ENCODE assay signal across 19 cellular contexts in genomic region chr1:54585181-54586066, GRCh38. TPM values are rescaled to one million over a fixed set of nuclear protein-coding genes. Genes with fewer than 3 reads are reported as not detected.
"Had no signal": no experiment of that assay in that cellular context is flagged by ENCODE, and none has a peak within 500 bp of the region (broad histone marks: within the 10 kb centered on the region; RNA-seq: fewer than 3 reads in every experiment).

No MANE protein-coding gene starts in this region.

- H3K27ac Mint-ChIP-seq: activated B cell treated with CpG ODN at 0.5 μM for 24 hours; activated CD4-positive, alpha-beta T cell treated with anti-CD3 and anti-CD28 coated beads, Interleukin-2, amount 10 ng/mL, durations not matched to agents 24 days and 14 days; activated naive CD4-positive, alpha-beta T cell treated with anti-CD3 and anti-CD28 coated beads, Interleukin-2, amount 10 ng/mL, durations not matched to agents 7 days and 5 days; activated T-helper 2 cell treated with anti-CD3 and anti-CD28 coated beads, Interferon-gamma antibody, Interleukin-2, Interleukin-4, amounts not matched to agents 10 μg/mL and 5 μg/mL and 100 μg/mL, durations not matched to agents 14 hours and 24 hours and 36 hours; natural killer cell treated with Interleukin-12 subunit alpha and Interleukin-12 subunit beta and Interleukin-15 and Interleukin-18, amount 100 ng/mL, for 72 hours; T-helper 1 cell treated with Interleukin-12 subunit alpha and Interleukin-12 subunit beta and Interleukin-4 antibody, amounts not matched to agents 30 μg/mL and 1 μg/mL, for 36 hours; type B pancreatic cell had no signal

- DNase-seq: activated B cell treated with CpG ODN at 0.5 μM for 24 hours; activated CD4-positive, alpha-beta T cell treated with anti-CD3 and anti-CD28 coated beads, Interleukin-2, amount 10 ng/mL, durations not matched to agents 24 days and 14 days; activated naive CD4-positive, alpha-beta T cell treated with anti-CD3 and anti-CD28 coated beads, Interleukin-2, amount 10 ng/mL, durations not matched to agents 7 days and 5 days; activated T-cell treated with anti-CD3 and anti-CD28 coated beads for 4 hours; retina; stimulated activated naive CD4-positive, alpha-beta T cell; substantia nigra had no signal

- H3K9me3 Mint-ChIP-seq: activated B cell treated with CpG ODN at 0.5 μM for 24 hours; activated CD4-positive, alpha-beta T cell treated with anti-CD3 and anti-CD28 coated beads, Interleukin-2, amount 10 ng/mL, durations not matched to agents 24 days and 14 days; activated naive CD4-positive, alpha-beta T cell treated with anti-CD3 and anti-CD28 coated beads, Interleukin-2, amount 10 ng/mL, durations not matched to agents 7 days and 5 days; activated T-helper 2 cell treated with anti-CD3 and anti-CD28 coated beads, Interferon-gamma antibody, Interleukin-2, Interleukin-4, amounts not matched to agents 10 μg/mL and 5 μg/mL and 100 μg/mL, durations not matched to agents 14 hours and 24 hours and 36 hours; natural killer cell treated with Interleukin-12 subunit alpha and Interleukin-12 subunit beta and Interleukin-15 and Interleukin-18, amount 100 ng/mL, for 72 hours; T-helper 1 cell treated with Interleukin-12 subunit alpha and Interleukin-12 subunit beta and Interleukin-4 antibody, amounts not matched to agents 30 μg/mL and 1 μg/mL, for 36 hours; type B pancreatic cell had no signal

- H3K27me3 Mint-ChIP-seq: activated B cell treated with CpG ODN at 0.5 μM for 24 hours; activated CD4-positive, alpha-beta T cell treated with anti-CD3 and anti-CD28 coated beads, Interleukin-2, amount 10 ng/mL, durations not matched to agents 24 days and 14 days; activated naive CD4-positive, alpha-beta T cell treated with anti-CD3 and anti-CD28 coated beads, Interleukin-2, amount 10 ng/mL, durations not matched to agents 7 days and 5 days; natural killer cell treated with Interleukin-12 subunit alpha and Interleukin-12 subunit beta and Interleukin-15 and Interleukin-18, amount 100 ng/mL, for 72 hours; type B pancreatic cell had no signal

- H3K36me3 ChIP-seq: pancreas had no signal

- H3K27me3 ChIP-seq: pancreas had no signal

- H3K4me3 Mint-ChIP-seq: activated B cell treated with CpG ODN at 0.5 μM for 24 hours; activated CD4-positive, alpha-beta T cell treated with anti-CD3 and anti-CD28 coated beads, Interleukin-2, amount 10 ng/mL, durations not matched to agents 24 days and 14 days; activated naive CD4-positive, alpha-beta T cell treated with anti-CD3 and anti-CD28 coated beads, Interleukin-2, amount 10 ng/mL, durations not matched to agents 7 days and 5 days; natural killer cell treated with Interleukin-12 subunit alpha and Interleukin-12 subunit beta and Interleukin-15 and Interleukin-18, amount 100 ng/mL, for 72 hours; T-helper 1 cell treated with Interleukin-12 subunit alpha and Interleukin-12 subunit beta and Interleukin-4 antibody, amounts not matched to agents 30 μg/mL and 1 μg/mL, for 36 hours; type B pancreatic cell had no signal

- H3K36me3 Mint-ChIP-seq: activated naive CD4-positive, alpha-beta T cell treated with anti-CD3 and anti-CD28 coated beads, Interleukin-2, amount 10 ng/mL, durations not matched to agents 7 days and 5 days; natural killer cell treated with Interleukin-12 subunit alpha and Interleukin-12 subunit beta and Interleukin-15 and Interleukin-18, amount 100 ng/mL, for 72 hours; type B pancreatic cell had no signal

- H3K9me3 ChIP-seq: pancreas had no signal

- H3K4me1 Mint-ChIP-seq: activated B cell treated with CpG ODN at 0.5 μM for 24 hours; activated CD4-positive, alpha-beta T cell treated with anti-CD3 and anti-CD28 coated beads, Interleukin-2, amount 10 ng/mL, durations not matched to agents 24 days and 14 days; activated naive CD4-positive, alpha-beta T cell treated with anti-CD3 and anti-CD28 coated beads, Interleukin-2, amount 10 ng/mL, durations not matched to agents 7 days and 5 days had no signal

- ATAC-seq: natural killer cell treated with Interleukin-12 subunit alpha and Interleukin-12 subunit beta and Interleukin-15 and Interleukin-18, amount 100 ng/mL, for 72 hours; pancreas had no signal

- H3K27ac ChIP-seq: pancreas had no signal

- H3K4me3 ChIP-seq: pancreas, smooth muscle cell had no signal

RNA-seq across cellular contexts. Expression of gene FAM151A, which starts 37.9 kb away (rescaled TPM):
- total RNA-seq: activated B cell treated with CpG ODN at 0.5 μM for 24 hours; activated CD4-positive, alpha-beta T cell treated with anti-CD3 and anti-CD28 coated beads, Interleukin-2, amount 10 ng/mL, durations not matched to agents 24 days and 14 days; activated CD8-positive, alpha-beta memory T cell treated with anti-CD3 and anti-CD28 coated beads for 36 hours; activated T-helper 2 cell treated with anti-CD3 and anti-CD28 coated beads, Interferon-gamma antibody, Interleukin-2, Interleukin-4, amounts not matched to agents 10 μg/mL and 5 μg/mL and 100 μg/mL, durations not matched to agents 14 hours and 24 hours and 36 hours; chondrocyte; dermis microvascular lymphatic vessel endothelial cell; glomerular endothelial cell; lung microvascular endothelial cell; mononuclear cell; natural killer cell treated with Interleukin-12 subunit alpha and Interleukin-12 subunit beta and Interleukin-15 and Interleukin-18, amount 100 ng/mL, for 72 hours; smooth muscle cell had no signal
- polyA plus RNA-seq: smooth muscle cell had no signal

RNA-seq across cellular contexts. Expression of gene MROH7, which starts 56.2 kb away (rescaled TPM):
- total RNA-seq: activated B cell treated with CpG ODN at 0.5 μM for 24 hours; activated CD8-positive, alpha-beta memory T cell treated with anti-CD3 and anti-CD28 coated beads for 36 hours; glomerular endothelial cell; lung microvascular endothelial cell had no signal
